Comparison of ENCODE assay signal across 1 cellular context in genomic region chr7:102097601-102098161, GRCh38.
TF ChIP-seq lines count a peak whose summit lies in the region.

No MANE protein-coding gene starts in this region.

TF ChIP-seq in WTC11, 78 proteins besides CTCF, POLR2A, EP300 and RAD21 (continued from another document):
- TF ChIP-seq MAX (CRISPR knock-in tag; IDR thresholded peaks at IDR 0.05), result no peak
- no peak for TF ChIP-seq JUN (CRISPR knock-in tag; IDR thresholded peaks at IDR 0.05)
- TF ChIP-seq CREB1 (CRISPR knock-in tag; IDR thresholded peaks at IDR 0.05), result no peak
TF ChIP-seq in WTC11: peak in this region for 0.
